In genomic region chr22:37306494-37306829, GRCh38 we compare ENCODE assay signal across 10 cellular contexts. TPM values are rescaled to one million over a fixed set of nuclear protein-coding genes. Genes with fewer than 3 reads are reported as not detected.
DNase-seq lines count a peak whose midpoint lies in the region; ATAC-seq and TF ChIP-seq lines count a peak whose summit lies in the region.
"Had no signal": no experiment of that assay in that cellular context is flagged by ENCODE, and none has a peak within 500 bp of the region (broad histone marks: within the 10 kb centered on the region; RNA-seq: fewer than 3 reads in every experiment).

No MANE protein-coding gene starts in this region.

- H3K4me3 ChIP-seq in lower lobe of right lung = no peak overlapping the region
- no peak overlapping the region for H3K4me3 ChIP-seq in upper lobe of right lung
- H3K4me3 ChIP-seq: pancreas had no signal

- H3K27me3 ChIP-seq in lower lobe of right lung (ENCODE audit: low read depth) (no peaks in the 10 kb centered on the region), upper lobe of right lung (no peaks in the 10 kb centered on the region)
- H3K27me3 ChIP-seq: pancreas had no signal

- peaks cover 66% of the 10 kb centered on the region for H3K36me3 Mint-ChIP-seq in activated naive CD8-positive, alpha-beta T cell treated with anti-CD3 and anti-CD28 coated beads, Interleukin-2, amount 10 ng/mL, durations not matched to agents 7 days and 5 days

- no peaks in the 10 kb centered on the region for H3K27me3 Mint-ChIP-seq in activated naive CD8-positive, alpha-beta T cell treated with anti-CD3 and anti-CD28 coated beads, Interleukin-2, amount 10 ng/mL, durations not matched to agents 7 days and 5 days

- H3K27ac Mint-ChIP-seq in activated naive CD8-positive, alpha-beta T cell treated with anti-CD3 and anti-CD28 coated beads, Interleukin-2, amount 10 ng/mL, durations not matched to agents 7 days and 5 days = peak overlapping the region; percentile 99

- H3K9me3 ChIP-seq in lower lobe of right lung (no peaks in the 10 kb centered on the region), upper lobe of right lung (no peaks in the 10 kb centered on the region)
- H3K9me3 ChIP-seq: pancreas had no signal

- intact Hi-C loops in lower lobe of right lung (cut with DNase I) = no loop called here
- intact Hi-C loops in upper lobe of right lung (cut with DNase I) = no loop called here

- peak; percentile 29 for DNase-seq in stimulated activated CD4-positive, alpha-beta T cell treated with anti-CD3 and anti-CD28 coated beads, Interleukin-15, amount 100 ng/mL, for 24 hours
- no peak for DNase-seq in stimulated activated CD4-positive, alpha-beta T cell treated with anti-CD3 and anti-CD28 coated beads, Interleukin-4, amount 100 ng/mL, for 24 hours
- DNase-seq in activated naive CD8-positive, alpha-beta T cell treated with anti-CD3 and anti-CD28 coated beads, Interleukin-2, amount 10 ng/mL, durations not matched to agents 7 days and 5 days = no peak
- DNase-seq in lower lobe of right lung (no peak), upper lobe of right lung (no peak), OCI-M1 (lab: John Stamatoyannopoulos, UW) (no peak), CD1c-positive myeloid dendritic cell (ENCODE audit: extremely low spot score) (no peak)
- DNase-seq: MM.1S, pancreas had no signal

- H3K9me3 Mint-ChIP-seq in activated naive CD8-positive, alpha-beta T cell treated with anti-CD3 and anti-CD28 coated beads, Interleukin-2, amount 10 ng/mL, durations not matched to agents 7 days and 5 days = no peaks in the 10 kb centered on the region

- H3K4me1 ChIP-seq in lower lobe of right lung = peaks cover 83% of the 10 kb centered on the region
- peaks cover 54% of the 10 kb centered on the region for H3K4me1 ChIP-seq in upper lobe of right lung

- H3K4me3 Mint-ChIP-seq in activated naive CD8-positive, alpha-beta T cell treated with anti-CD3 and anti-CD28 coated beads, Interleukin-2, amount 10 ng/mL, durations not matched to agents 7 days and 5 days = peak overlapping the region; percentile 83

- POLR2A ChIA-PET in activated naive CD8-positive, alpha-beta T cell treated with anti-CD3 and anti-CD28 coated beads, Interleukin-2, amount 10 ng/mL, durations not matched to agents 7 days and 5 days (lab: Charles Lee) = interaction anchor here (1.5 kb wide), 3 partner anchors 8 to 35 kb away, joined by 4 to 5 read pairs (median 5); no protein-coding TSS in a partner anchor

- peaks cover 6% of the 10 kb centered on the region for H3K36me3 ChIP-seq in lower lobe of right lung
- no peaks in the 10 kb centered on the region for H3K36me3 ChIP-seq in upper lobe of right lung
- H3K36me3 ChIP-seq: pancreas had no signal

- no peak for ATAC-seq in activated naive CD8-positive, alpha-beta T cell treated with anti-CD3 and anti-CD28 coated beads, Interleukin-2, amount 10 ng/mL, durations not matched to agents 7 days and 5 days (ENCODE audit: low read depth)
- ATAC-seq in lower lobe of right lung = no peak
- ATAC-seq in upper lobe of right lung = no peak
- no peak for ATAC-seq in GM21528 (IDR thresholded peaks at IDR 0.05; ENCODE audit: low FRiP score, unreplicated experiment)

- TF ChIP-seq CTCF in lower lobe of right lung (IDR thresholded peaks at IDR 0.05) (no peak), upper lobe of right lung (IDR thresholded peaks at IDR 0.05) (no peak)

- H3K27ac ChIP-seq in lower lobe of right lung (peak overlapping the region; percentile 84), upper lobe of right lung (peak overlapping the region; percentile 77)

- H3K4me1 Mint-ChIP-seq in activated naive CD8-positive, alpha-beta T cell treated with anti-CD3 and anti-CD28 coated beads, Interleukin-2, amount 10 ng/mL, durations not matched to agents 7 days and 5 days = peaks cover 86% of the 10 kb centered on the region

RNA-seq across cellular contexts. Expression of gene CYTH4, which starts 24.2 kb away (rescaled TPM):
- total RNA-seq in activated naive CD8-positive, alpha-beta T cell treated with anti-CD3 and anti-CD28 coated beads, Interleukin-2, amount 10 ng/mL, durations not matched to agents 7 days and 5 days = 100 to 1,000 TPM; 149 to 157 TPM
- 45.4 TPM for total RNA-seq in lower lobe of right lung
- 37.9 TPM for total RNA-seq in upper lobe of right lung
